ENCODE assay signal across 21 cellular contexts in genomic region chr16:49547448-49547847, GRCh38.
DNase-seq lines count a peak whose midpoint lies in the region; ATAC-seq and TF ChIP-seq lines count a peak whose summit lies in the region.
"Had no signal": no experiment of that assay in that cellular context is flagged by ENCODE, and none has a peak within 500 bp of the region (broad histone marks: within the 10 kb centered on the region; RNA-seq: fewer than 3 reads in every experiment).

No MANE protein-coding gene starts in this region.

- peak overlapping the region in 3 of 5 experiments; percentile 52 to 76 (median 63) for H3K27ac Mint-ChIP-seq in brain
- no peak overlapping the region for H3K27ac Mint-ChIP-seq in CD14-positive monocyte
- H3K27ac Mint-ChIP-seq: HFFc6; T-helper 2 cell treated with Interferon-gamma antibody and Interleukin-4, amounts not matched to agents 5 μg/mL and 100 μg/mL, for 36 hours had no signal

- H3K36me3 Mint-ChIP-seq in brain (no peaks in the 10 kb centered on the region), CD14-positive monocyte (no peaks in the 10 kb centered on the region)

- H3K27me3 Mint-ChIP-seq in brain = peaks cover 13% of the 10 kb centered on the region
- peaks cover 0 to 7% (median 2%) of the 10 kb centered on the region in 3 donors for H3K27me3 Mint-ChIP-seq in CD14-positive monocyte (ENCODE audit: low read depth in 3 of 3)

- H3K4me1 Mint-ChIP-seq in brain (peaks cover 99% of the 10 kb centered on the region), CD14-positive monocyte (peaks cover 4% of the 10 kb centered on the region)

- peak; percentile 87 for DNase-seq in NCI-H748 (lab: John Stamatoyannopoulos, UW; ENCODE audit: unreplicated experiment)
- DNase-seq in NCI-H748 treated with DMSO at 0.1 percent for 48 hours (lab: John Stamatoyannopoulos, UW) = no peak
- peak; percentile 88 for DNase-seq in NCI-H146 (lab: John Stamatoyannopoulos, UW)
- DNase-seq in CD14-positive monocyte (ENCODE audit: low spot score) = no peak
- no peak for DNase-seq in left ventricle myocardium superior
- no peak for DNase-seq in stimulated activated naive CD8-positive, alpha-beta T cell treated with anti-CD3 and anti-CD28 coated beads, Interleukin-15, Interleukin-2, amounts not matched to agents 100 U/mL and 50 U/mL, for 24 hours
- DNase-seq: AML-193; C1 segment of cervical spinal cord; DMS79 treated with DMSO at 0.1 percent for 48 hours; H7; HFFc6; Kasumi-1; NCI-H187; NCI-H226; NCI-H510A treated with DMSO at 0.1 percent for 48 hours; NK-92 treated with Interleukin-12 subunit alpha and Interleukin-12 subunit beta, amount 100 ng/mL, for 24 hours; SIG-M5; SK-N-SH had no signal

- intact Hi-C loops in CD14-positive monocyte (cut with micrococcal nuclease) = no loop called here
- intact Hi-C loops in left ventricle myocardium superior (cut with micrococcal nuclease) = no loop called here

- H3K4me3 Mint-ChIP-seq in brain (no peak overlapping the region), CD14-positive monocyte (no peak overlapping the region)
- H3K4me3 Mint-ChIP-seq: HFFc6; T-helper 2 cell treated with Interferon-gamma antibody and Interleukin-4, amounts not matched to agents 5 μg/mL and 100 μg/mL, for 36 hours had no signal

- ATAC-seq in left ventricle myocardium superior (no peak), HG03097 (IDR thresholded peaks at IDR 0.05; ENCODE audit: low FRiP score, unreplicated experiment) (no peak)
- ATAC-seq in stimulated activated naive CD8-positive, alpha-beta T cell treated with anti-CD3 and anti-CD28 coated beads, Interleukin-15, Interleukin-2, amounts not matched to agents 100 U/mL and 50 U/mL, for 24 hours = no peak

- no peaks in the 10 kb centered on the region for H3K9me3 Mint-ChIP-seq in brain
- H3K9me3 Mint-ChIP-seq in CD14-positive monocyte = peaks cover 0 to 3% (median 0%) of the 10 kb centered on the region in 7 donors
- H3K9me3 Mint-ChIP-seq: T-helper 2 cell treated with Interferon-gamma antibody and Interleukin-4, amounts not matched to agents 5 μg/mL and 100 μg/mL, for 36 hours had no signal

- TF ChIP-seq CTCF in brain (conservative IDR thresholded peaks at IDR 0.05) = no peak
- TF ChIP-seq CTCF in CD14-positive monocyte (IDR thresholded peaks at IDR 0.05) = no peak

Comparison
In these comparisons a context has a peak if more than half of its experiments do, and no peak if none do; other contexts are left out.
1. DNase-seq: peak in NCI-H748 (single experiment) and NCI-H146 (single experiment); none in NCI-H748 treated with DMSO at 0.1 percent for 48 hours (single experiment), CD14-positive monocyte (single experiment), left ventricle myocardium superior (single experiment) and stimulated activated naive CD8-positive, alpha-beta T cell treated with anti-CD3 and anti-CD28 coated beads, Interleukin-15, Interleukin-2, amounts not matched to agents 100 U/mL and 50 U/mL, for 24 hours (single experiment).
2. H3K27ac Mint-ChIP-seq: peak in brain (3 of 5); none in CD14-positive monocyte (0 of 7).